17 cellular contexts compared by ENCODE assay signal in genomic region chr2:120472891-120473309, GRCh38.
A peak's percentile ranks its signal among the peaks of the same experiment; 100 is the strongest.
DNase-seq lines count a peak whose midpoint lies in the region; ATAC-seq and TF ChIP-seq lines count a peak whose summit lies in the region.
"Had no signal": no experiment of that assay in that cellular context is flagged by ENCODE, and none has a peak within 500 bp of the region (broad histone marks: within the 10 kb centered on the region; RNA-seq: fewer than 3 reads in every experiment).

No MANE protein-coding gene starts in this region.

- H2BK15ac ChIP-seq in IMR-90 (ENCODE audit: low read depth, low read length), result no peak overlapping the region; the same call in 2 of the 3 replicates

- H3K9me3 ChIP-seq in IMR-90 (ENCODE audit: control insufficient read depth, insufficient read depth, low read length), result peaks cover 8% of the 10 kb centered on the region
- no peaks in the 10 kb centered on the region for H3K9me3 ChIP-seq in ascending aorta

- no peak overlapping the region for H3K4me2 ChIP-seq in IMR-90 (ENCODE audit: low read depth, low read length)

- no peak for DNase-seq in IMR-90
- DNase-seq in ascending aorta (ENCODE audit: low spot score in 2 of 2), result no peak
- DNase-seq in foreskin keratinocyte, result peak; percentile 91 to 93
- DNase-seq in GDM1 (lab: John Stamatoyannopoulos, UW), result no peak
- no peak for DNase-seq in SHP77 treated with DMSO at 0.1 percent for 48 hours (lab: John Stamatoyannopoulos, UW)
- DNase-seq in Right ventricle myocardium inferior (ENCODE audit: missing footprints), result no peak
- DNase-seq: activated CD4-positive, alpha-beta T cell treated with anti-CD3 and anti-CD28 coated beads, Interleukin-2, amount 50 U/mL, for 48 hours; activated naive CD4-positive, alpha-beta T cell treated with anti-CD3 and anti-CD28 coated beads, Interleukin-2, amount 50 U/mL, for 16 hours; COR-L47; heart right ventricle; midbrain; NCI-H1048; stimulated activated naive CD8-positive, alpha-beta T cell treated with anti-CD3 and anti-CD28 coated beads, Interleukin-15, amount 100 ng/mL, for 72 hours had no signal

- H3K36me3 ChIP-seq in IMR-90 (ENCODE audit: control insufficient read depth, insufficient read depth, low read length), result no peaks in the 10 kb centered on the region
- H3K36me3 ChIP-seq in ascending aorta, result no peaks in the 10 kb centered on the region
- H3K36me3 ChIP-seq: esophagus muscularis mucosa, heart right ventricle had no signal

- H3K9me1 ChIP-seq in IMR-90 (ENCODE audit: insufficient read depth, low read length), result peaks cover 15% of the 10 kb centered on the region

- CTCF ChIA-PET in IMR-90 (lab: Yijun Ruan, JAX), result no interaction called here

- no peak overlapping the region for H3K14ac ChIP-seq in IMR-90 (replicated peaks; ENCODE audit: low read depth, low read length)

- no peaks in the 10 kb centered on the region for H4K20me1 ChIP-seq in IMR-90 (ENCODE audit: insufficient read depth, low read length)

- TF ChIP-seq RAD21 in IMR-90 (IDR thresholded peaks at IDR 0.05; ENCODE audit: low read length), result no peak

- no peak overlapping the region for H4K5ac ChIP-seq in IMR-90 (ENCODE audit: low read depth, low read length)

- TF ChIP-seq POLR2A in IMR-90 (IDR thresholded peaks at IDR 0.05; ENCODE audit: low read depth, low read length), result no peak

- 100% methylated on average over 2 of the region's 12 CpGs; no CpG with 5 or more reads in 1 of the 2 experiments for WGBS in IMR-90 (ENCODE audit: extremely low coverage in 2 of 2, insufficient read length in 1 of 2), 2 experiments

- H2BK120ac ChIP-seq in IMR-90 (ENCODE audit: low read depth, low read length), result no peak overlapping the region

- H3K27me3 ChIP-seq in IMR-90 (ENCODE audit: control insufficient read depth, insufficient read depth, low read length) (peaks cover 6% of the 10 kb centered on the region), ascending aorta (no peaks in the 10 kb centered on the region), foreskin keratinocyte (no peaks in the 10 kb centered on the region)
- H3K27me3 ChIP-seq: esophagus muscularis mucosa had no signal

- ATAC-seq in IMR-90 (ENCODE audit: low read depth) (no peak), foreskin keratinocyte (peak; percentile 57), GM19397 (IDR thresholded peaks at IDR 0.05; ENCODE audit: unreplicated experiment) (no peak), Right ventricle myocardium inferior (no peak)
- ATAC-seq: heart right ventricle; Panc1; stimulated activated naive CD8-positive, alpha-beta T cell treated with anti-CD3 and anti-CD28 coated beads, Interleukin-15, amount 100 ng/mL, for 72 hours had no signal

- H2AK5ac ChIP-seq in IMR-90 (ENCODE audit: low read depth, low read length), result no peak overlapping the region

- H4K91ac ChIP-seq in IMR-90 (ENCODE audit: insufficient read depth, low read depth, low read length), result no peak overlapping the region

- H3K27ac ChIP-seq in IMR-90 (ENCODE audit: insufficient read depth, low read length) (no peak overlapping the region), ascending aorta (peak overlapping the region; percentile 8 to 85), foreskin keratinocyte (peak overlapping the region; percentile 91), skin epidermis (peak overlapping the region in 12 of 21 experiments; percentile 31 to 81 (median 66))
- H3K27ac ChIP-seq: esophagus muscularis mucosa, heart right ventricle had no signal

- no peak overlapping the region for H3K9ac ChIP-seq in IMR-90 (ENCODE audit: low read depth, low read length)

- no peak overlapping the region for H2BK5ac ChIP-seq in IMR-90 (ENCODE audit: low read depth, low read length, poor library complexity, severe bottlenecking)

- H2BK20ac ChIP-seq in IMR-90 (ENCODE audit: low read depth, low read length), result no peak overlapping the region

- in situ Hi-C loops in IMR-90 (cut with MboI; ENCODE audit: low sequenced_read_pairs), result no loop called here

- H2AK9ac ChIP-seq in IMR-90 (replicated peaks; ENCODE audit: low read depth, low read length, poor library complexity), result no peak overlapping the region

- H3K56ac ChIP-seq in IMR-90 (ENCODE audit: extremely low read depth, insufficient read depth, low read length), result no peak overlapping the region

- TF ChIP-seq CTCF in IMR-90 (conservative IDR thresholded peaks at IDR 0.05; ENCODE audit: low read depth, low read length) (no peak), ascending aorta (IDR thresholded peaks at IDR 0.05) (no peak), foreskin keratinocyte (conservative IDR thresholded peaks at IDR 0.05) (no peak)

- POLR2A ChIA-PET in IMR-90 (lab: Charles Lee; ENCODE audit: unreplicated experiment), result no interaction called here

- peaks cover 16% of the 10 kb centered on the region for H3K4me1 ChIP-seq in IMR-90 (ENCODE audit: control insufficient read depth, insufficient read depth, low read length)
- H3K4me1 ChIP-seq in ascending aorta, result peaks cover 20 to 42% of the 10 kb centered on the region in 2 donors
- H3K4me1 ChIP-seq in foreskin keratinocyte, result peaks cover 25% of the 10 kb centered on the region

- no peak overlapping the region for H3K4ac ChIP-seq in IMR-90 (ENCODE audit: low read depth, low read length)

- no peak overlapping the region for H3K4me3 ChIP-seq in IMR-90 (ENCODE audit: insufficient read depth, low read depth, low read length)
- H3K4me3 ChIP-seq in ascending aorta, result no peak overlapping the region
- no peak overlapping the region for H3K4me3 ChIP-seq in skin epidermis
- H3K4me3 ChIP-seq: esophagus muscularis mucosa, heart right ventricle had no signal

- H3K23ac ChIP-seq in IMR-90 (ENCODE audit: low read depth, low read length), result no peak overlapping the region

- dilution Hi-C loops in IMR-90 (cut with HindIII; ENCODE audit: low sequenced_read_pairs, unreplicated experiment), result no loop called here

- no peaks in the 10 kb centered on the region for H3K79me1 ChIP-seq in IMR-90 (ENCODE audit: low read depth in 1 of 2, low read length in 2 of 2)

- H3K18ac ChIP-seq in IMR-90 (ENCODE audit: low read depth, low read length), result no peak overlapping the region

- no TSS peak for BruUV-seq in IMR-90 (replicated peaks; lab: Mats Ljungman, UMichigan)

- H4K8ac ChIP-seq in IMR-90 (ENCODE audit: low read depth in 2 of 2, low read length in 2 of 2), result no peak overlapping the region

- intact Hi-C loops in IMR-90 (cut with micrococcal nuclease) (no loop called here), ascending aorta (cut with DNase I) (loop anchor here (5.0 to 10.0 kb wide), 3 partner anchors 154 to 1108 kb away; partner anchors contain the start of genes C2orf76, DBI and RALB), Right ventricle myocardium inferior (cut with DNase I) (no loop called here)

- no peak overlapping the region for H2AFZ ChIP-seq in IMR-90 (replicated peaks; ENCODE audit: low read length, poor library complexity)

TF ChIP-seq in IMR-90, 13 proteins besides CTCF, POLR2A, EP300 and RAD21:
- TF ChIP-seq MXI1 (IDR thresholded peaks at IDR 0.05; ENCODE audit: borderline replicate concordance, low read depth, low read length) (no peak), NFE2L2 (IDR thresholded peaks at IDR 0.05; ENCODE audit: low read depth, low read length) (no peak), MAZ (IDR thresholded peaks at IDR 0.05; ENCODE audit: borderline replicate concordance, low read depth, low read length) (no peak), CEBPB (IDR thresholded peaks at IDR 0.05; ENCODE audit: low read depth, low read length) (peak; percentile 46), RCOR1 (IDR thresholded peaks at IDR 0.05; ENCODE audit: insufficient replicate concordance, low read length) (no peak)

Comparison
In these comparisons a context has a peak if more than half of its experiments do, and no peak if none do; other contexts are left out.
1. DNase-seq: peak in foreskin keratinocyte (2 of 2); none in IMR-90 (single experiment), ascending aorta (0 of 2), GDM1 (single experiment), SHP77 treated with DMSO at 0.1 percent for 48 hours (single experiment) and Right ventricle myocardium inferior (single experiment).